ENCODE assay signal across 8 cellular contexts in the genomic region with DNA sequence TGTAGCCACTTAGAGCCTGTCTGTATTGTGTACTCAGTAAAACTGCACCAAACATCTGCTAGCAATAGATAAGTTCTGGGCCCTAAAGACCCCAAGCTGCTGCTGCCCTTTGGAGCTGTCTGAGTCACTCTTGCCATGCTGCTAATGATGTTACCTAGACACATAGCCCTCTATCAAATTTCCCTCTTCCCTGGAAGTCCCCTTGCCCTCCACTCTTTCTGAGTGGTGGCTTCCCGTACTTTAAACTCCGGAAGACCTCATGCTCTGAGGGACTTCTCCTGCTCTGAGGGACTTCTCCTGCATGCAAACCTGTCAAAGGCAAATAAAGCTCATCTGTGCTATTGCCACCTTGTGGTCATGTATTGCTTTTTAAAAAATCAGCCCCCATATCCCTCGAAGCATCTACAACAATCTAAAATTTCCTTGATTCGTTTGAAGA. TPM values are rescaled to one million over a fixed set of nuclear protein-coding genes. Genes with fewer than 3 reads are reported as not detected.
DNase-seq lines count a peak whose midpoint lies in the region; ATAC-seq and TF ChIP-seq lines count a peak whose summit lies in the region.

No MANE protein-coding gene starts in this region.

- no peaks in the 10 kb centered on the region for H4K20me1 ChIP-seq in fibroblast of lung (ENCODE audit: control insufficient read depth, extremely low read depth, insufficient read depth, low read length)

- H3K27ac ChIP-seq in fibroblast of lung (ENCODE audit: insufficient read depth, low read length) (no peak overlapping the region), ovary (no peak overlapping the region)

- no peak overlapping the region for H3K9ac ChIP-seq in fibroblast of lung (ENCODE audit: insufficient read depth, low read length)

- peak; percentile 43 for ATAC-seq in GM18907 (IDR thresholded peaks at IDR 0.05; ENCODE audit: unreplicated experiment)
- ATAC-seq in HG03045 (IDR thresholded peaks at IDR 0.05; ENCODE audit: unreplicated experiment), result peak; percentile 53

- H3K9me3 ChIP-seq in fibroblast of lung (ENCODE audit: control insufficient read depth, insufficient read depth, low read depth, low read length), result no peaks in the 10 kb centered on the region
- no peaks in the 10 kb centered on the region for H3K9me3 ChIP-seq in ovary

- H3K4me3 ChIP-seq in fibroblast of lung (replicated peaks in 1 of 4; ENCODE audit: control extremely low read depth in 1 of 4, insufficient read depth in 1 of 4, low read depth in 3 of 4, low read length in 4 of 4) (no peak overlapping the region), ovary (no peak overlapping the region), lower leg skin (ENCODE audit: low read depth, poor library complexity, severe bottlenecking) (no peak overlapping the region)

- no peak overlapping the region for H3K4me2 ChIP-seq in fibroblast of lung (ENCODE audit: extremely low read depth, insufficient read depth, low read length)

- 85 to 88% (median 88%) methylated on average over 4 of the region's 4 CpGs for WGBS in ovary, 3 donors
- WGBS in lower leg skin, 2 donors, result 78 to 87% methylated on average over 4 of the region's 4 CpGs

- H3K4me1 ChIP-seq in fibroblast of lung (ENCODE audit: control insufficient read depth, extremely low read depth, insufficient read depth, low read length) (peaks cover 15% of the 10 kb centered on the region), ovary (ENCODE audit: insufficient read depth) (no peaks in the 10 kb centered on the region)

- H2AFZ ChIP-seq in fibroblast of lung (ENCODE audit: low read length), result no peak overlapping the region

- TF ChIP-seq CTCF in fibroblast of lung (conservative IDR thresholded peaks at IDR 0.05 in 1 of 2, IDR thresholded peaks at IDR 0.05 in 1 of 2; ENCODE audit: low read depth in 1 of 2, low read length in 2 of 2), result peak; percentile 27 to 45
- no peak for TF ChIP-seq CTCF in ovary (IDR thresholded peaks at IDR 0.05)
- no peak for TF ChIP-seq CTCF in lower leg skin (IDR thresholded peaks at IDR 0.05)

- H3K27me3 ChIP-seq in fibroblast of lung (ENCODE audit: control insufficient read depth, insufficient read depth, low read length) (no peaks in the 10 kb centered on the region), ovary (no peaks in the 10 kb centered on the region)

- H3K36me3 ChIP-seq in fibroblast of lung (ENCODE audit: control insufficient read depth, insufficient read depth, low read length) (no peaks in the 10 kb centered on the region), ovary (no peaks in the 10 kb centered on the region)

- intact Hi-C loops in ovary (cut with DNase I), result no loop called here
- intact Hi-C loops in lower leg skin (cut with DNase I; ENCODE audit: low total_unique reads), result no loop called here

- TF ChIP-seq POLR2A in ovary (IDR thresholded peaks at IDR 0.05) (no peak), lower leg skin (IDR thresholded peaks at IDR 0.05) (no peak)

- DNase-seq in COLO829 (ENCODE audit: low spot score), result peak; percentile 39
- peak; percentile 81 for DNase-seq in NCI-H82 treated with DMSO at 0.1 percent for 48 hours (lab: John Stamatoyannopoulos, UW; ENCODE audit: unreplicated experiment)
- DNase-seq in fibroblast of lung (ENCODE audit: low read depth in 2 of 2), result peak; percentile 14 to 38
- no peak for DNase-seq in ovary
- DNase-seq in hepatic stellate cell (ENCODE audit: low spot score), result no peak
- DNase-seq in lower leg skin (ENCODE audit: low spot score in 2 of 2), result no peak

- H3K79me2 ChIP-seq in fibroblast of lung (ENCODE audit: control insufficient read depth, insufficient read depth, low read length), result no peaks in the 10 kb centered on the region

- TF ChIP-seq EP300 in ovary (IDR thresholded peaks at IDR 0.05), result no peak

RNA-seq across cellular contexts. Expression of a gene that starts 34.0 kb away (rescaled TPM):
- 102 and 118 TPM in 2 replicates for total RNA-seq in fibroblast of lung
- polyA plus RNA-seq in fibroblast of lung, result 118 and 173 TPM in 2 replicates
- polyA plus RNA-seq in fibroblast of lung (2012), result 87.1 and 153 TPM in 2 replicates
- 7.1 and 15.1 TPM in 2 replicates for polyA minus RNA-seq in fibroblast of lung (ENCODE audit: low replicate concordance)
- total RNA-seq in ovary, result 10 to 100 TPM; 19.2 to 44.3 (median 40.5) TPM
- polyA plus RNA-seq in ovary, result 10 to 100 TPM; 25.5 to 64.4 TPM
- 10 to 100 TPM; 37.2 to 65.8 (median 45.2) TPM for total RNA-seq in lower leg skin

RNA-seq across cellular contexts. Expression of a gene that starts 46.6 kb away (rescaled TPM):
- total RNA-seq in fibroblast of lung (not detected in 2 replicates), ovary (1 to 10 TPM in 1 of 7 donors, under 1 TPM in 5, not detected in 1; 0.12 to 2.0 (median 0.43) TPM), lower leg skin (under 1 TPM in 3 of 4 donors, not detected in 1; 0.13 to 0.51 (median 0.15) TPM)
- polyA plus RNA-seq in fibroblast of lung (0.07 TPM in 1 of 2 replicates, not detected in the other), ovary (under 1 TPM; 0.29 to 0.60 TPM)
- polyA plus RNA-seq in fibroblast of lung (2012), result 0.23 TPM in 1 of 2 replicates, not detected in the other
- polyA minus RNA-seq in fibroblast of lung (ENCODE audit: low replicate concordance), result not detected in 2 replicates

Comparison
In these comparisons a context has a peak if more than half of its experiments do, and no peak if none do; other contexts are left out.
1. DNase-seq: peak in COLO829 (single experiment), NCI-H82 treated with DMSO at 0.1 percent for 48 hours (single experiment) and fibroblast of lung (2 of 2); none in ovary (0 of 5), hepatic stellate cell (single experiment) and lower leg skin (0 of 2).
2. CTCF ChIP-seq: peak in fibroblast of lung (2 of 2); none in ovary (0 of 3) and lower leg skin (0 of 3).